ENCODE assay signal across 14 cellular contexts in the genomic region with DNA sequence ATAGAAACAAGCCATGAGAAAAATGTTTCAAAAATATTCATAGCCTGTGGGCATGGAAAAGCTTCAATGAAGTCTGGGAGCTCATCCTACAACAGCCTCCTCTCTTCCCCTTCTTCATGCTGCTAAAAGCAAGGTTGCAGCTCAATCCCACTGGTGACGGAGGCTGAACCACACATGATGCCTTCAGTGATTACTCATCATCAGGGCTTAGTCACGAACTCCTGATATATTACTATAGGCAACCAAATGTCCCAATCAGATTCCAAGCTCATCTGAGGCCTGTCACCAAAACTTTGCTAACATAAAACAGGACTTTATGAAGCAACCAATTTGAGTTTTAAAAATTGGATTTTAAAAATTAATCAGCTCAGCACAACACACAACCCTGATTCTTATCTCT. TPM values are rescaled to one million over a fixed set of nuclear protein-coding genes. Genes with fewer than 3 reads are reported as not detected.
DNase-seq lines count a peak whose midpoint lies in the region; ATAC-seq and TF ChIP-seq lines count a peak whose summit lies in the region.
"Had no signal": no experiment of that assay in that cellular context is flagged by ENCODE, and none has a peak within 500 bp of the region (broad histone marks: within the 10 kb centered on the region; RNA-seq: fewer than 3 reads in every experiment).

No MANE protein-coding gene starts in this region.

- no peak overlapping the region for H3K4me3 ChIP-seq in BJ (ENCODE audit: low read depth, low read length)
- H3K4me3 ChIP-seq: dorsolateral prefrontal cortex, K562 had no signal

- POLR2A ChIA-PET in BJ (lab: Charles Lee): no interaction called here

- DNase-seq in BJ (ENCODE audit: low read depth) (peak; percentile 20), amniotic stem cell (lab: John Stamatoyannopoulos, UW) (peak; percentile 78), inferior parietal cortex (ENCODE audit: extremely low spot score) (peak; percentile 17), NCI-H187 (lab: John Stamatoyannopoulos, UW) (no peak), T-helper 1 cell (no peak), NCI-H524 (lab: John Stamatoyannopoulos, UW) (no peak)
- DNase-seq in activated CD8-positive, alpha-beta memory T cell treated with anti-CD3 and anti-CD28 coated beads, Interleukin-2, amount 10 ng/mL, durations not matched to agents 7 days and 5 days: no peak
- DNase-seq: activated naive CD4-positive, alpha-beta T cell; naive thymus-derived CD4-positive, alpha-beta T cell; SIG-M5; small intestine had no signal

- CTCF ChIA-PET in BJ (lab: Yijun Ruan, JAX): no interaction called here
- CTCF ChIA-PET in activated CD8-positive, alpha-beta memory T cell treated with anti-CD3 and anti-CD28 coated beads, Interleukin-2, amount 10 ng/mL, durations not matched to agents 7 days and 5 days (lab: Charles Lee): no interaction called here

- ATAC-seq in HG03342 (IDR thresholded peaks at IDR 0.05; ENCODE audit: unreplicated experiment): peak; percentile 35
- no peak for ATAC-seq in activated CD8-positive, alpha-beta memory T cell treated with anti-CD3 and anti-CD28 coated beads, Interleukin-2, amount 10 ng/mL, durations not matched to agents 7 days and 5 days
- ATAC-seq: K562; naive thymus-derived CD4-positive, alpha-beta T cell had no signal

- no peak overlapping the region for H3K27ac Mint-ChIP-seq in activated CD8-positive, alpha-beta memory T cell treated with anti-CD3 and anti-CD28 coated beads, Interleukin-2, amount 10 ng/mL, durations not matched to agents 7 days and 5 days
- H3K27ac Mint-ChIP-seq: naive thymus-derived CD4-positive, alpha-beta T cell had no signal

- TF ChIP-seq CTCF in BJ (IDR thresholded peaks at IDR 0.05; ENCODE audit: insufficient read depth, low read depth, low read length): no peak

- H3K4me1 Mint-ChIP-seq in activated CD8-positive, alpha-beta memory T cell treated with anti-CD3 and anti-CD28 coated beads, Interleukin-2, amount 10 ng/mL, durations not matched to agents 7 days and 5 days: no peaks in the 10 kb centered on the region
- H3K4me1 Mint-ChIP-seq: naive thymus-derived CD4-positive, alpha-beta T cell had no signal

- no peaks in the 10 kb centered on the region for H3K36me3 ChIP-seq in BJ (ENCODE audit: control insufficient read depth, insufficient read depth, low read length)

- no peak overlapping the region for H3K4me3 Mint-ChIP-seq in activated CD8-positive, alpha-beta memory T cell treated with anti-CD3 and anti-CD28 coated beads, Interleukin-2, amount 10 ng/mL, durations not matched to agents 7 days and 5 days
- H3K4me3 Mint-ChIP-seq: naive thymus-derived CD4-positive, alpha-beta T cell had no signal

- no peaks in the 10 kb centered on the region for H3K9me3 Mint-ChIP-seq in activated CD8-positive, alpha-beta memory T cell treated with anti-CD3 and anti-CD28 coated beads, Interleukin-2, amount 10 ng/mL, durations not matched to agents 7 days and 5 days (ENCODE audit: low read depth)

- no peaks in the 10 kb centered on the region for H3K36me3 Mint-ChIP-seq in activated CD8-positive, alpha-beta memory T cell treated with anti-CD3 and anti-CD28 coated beads, Interleukin-2, amount 10 ng/mL, durations not matched to agents 7 days and 5 days
- H3K36me3 Mint-ChIP-seq: naive thymus-derived CD4-positive, alpha-beta T cell had no signal

- H3K27me3 Mint-ChIP-seq in activated CD8-positive, alpha-beta memory T cell treated with anti-CD3 and anti-CD28 coated beads, Interleukin-2, amount 10 ng/mL, durations not matched to agents 7 days and 5 days: peaks cover 3% of the 10 kb centered on the region

- H3K27me3 ChIP-seq in BJ (ENCODE audit: control insufficient read depth, insufficient read depth, low read length): 0 out of 2 replicates have a peak, but pooled peaks cover 2% of the 10 kb centered on the region

RNA-seq across cellular contexts. Expression of a gene that starts 24.0 kb away (rescaled TPM):
- polyA plus RNA-seq in BJ (2011; rRNA removed): not detected in 2 replicates
- not detected in 2 replicates for polyA minus RNA-seq in BJ (2011; rRNA and poly(A)+ RNA removed)
- total RNA-seq in activated CD8-positive, alpha-beta memory T cell treated with anti-CD3 and anti-CD28 coated beads, Interleukin-2, amount 10 ng/mL, durations not matched to agents 7 days and 5 days: not detected
- total RNA-seq: K562; naive thymus-derived CD4-positive, alpha-beta T cell had no signal
- polyA plus RNA-seq: K562; naive thymus-derived CD4-positive, alpha-beta T cell had no signal

Comparison
In these comparisons a context has a peak if more than half of its experiments do, and no peak if none do; other contexts are left out.
1. DNase-seq: peak in BJ (single experiment), amniotic stem cell (single experiment) and inferior parietal cortex (single experiment); none in NCI-H187 (0 of 2), T-helper 1 cell (0 of 5), activated CD8-positive, alpha-beta memory T cell treated with anti-CD3 and anti-CD28 coated beads, Interleukin-2, amount 10 ng/mL, durations not matched to agents 7 days and 5 days (single experiment) and NCI-H524 (0 of 2).